Comparison of ENCODE assay signal across 19 cellular contexts in the genomic region with DNA sequence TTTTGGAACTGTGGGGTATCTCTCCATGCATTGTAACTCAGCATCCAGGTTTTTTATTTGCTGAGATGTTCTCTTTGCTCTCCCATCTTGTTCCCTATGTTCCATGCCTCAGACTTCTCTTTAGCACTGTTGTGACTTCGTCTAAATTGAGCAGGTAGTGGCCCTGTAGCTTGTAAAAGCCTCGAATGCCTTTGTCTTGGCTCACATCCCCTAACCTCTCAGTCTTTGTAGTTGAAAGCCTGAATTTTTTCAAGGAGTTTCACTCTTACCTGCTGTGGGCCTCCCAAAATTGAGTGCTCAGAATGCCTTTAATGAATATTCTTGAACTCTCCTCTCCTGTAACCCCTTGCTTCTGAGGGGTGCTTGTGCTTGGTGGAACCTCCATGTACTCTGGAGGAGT.
DNase-seq lines count a peak whose midpoint lies in the region; ATAC-seq, FAIRE-seq and TF ChIP-seq lines count a peak whose summit lies in the region.
"Had no signal": no experiment of that assay in that cellular context is flagged by ENCODE, and none has a peak within 500 bp of the region (broad histone marks: within the 10 kb centered on the region; RNA-seq: fewer than 3 reads in every experiment).

No MANE protein-coding gene starts in this region.

- no peaks in the 10 kb centered on the region for H3K4me1 ChIP-seq in H1 (replicated peaks in 1 of 4; ENCODE audit: control insufficient read depth in 3 of 4, insufficient read depth in 4 of 4, low read length in 3 of 4)
- no peaks in the 10 kb centered on the region for H3K4me1 ChIP-seq in osteoblast (ENCODE audit: insufficient read depth, low read length)
- H3K4me1 ChIP-seq: BLaER1, HAP-1 had no signal

- no peak for DNase-seq in H54 (ENCODE audit: insufficient read length, low spot score)
- no peak for DNase-seq in H1 (ENCODE audit: low read depth in 1 of 2, low spot score in 2 of 2)
- DNase-seq in islet precursor cell: peak; percentile 55
- peak; percentile 19 for DNase-seq in osteoblast (ENCODE audit: insufficient read length, low spot score, missing footprints)
- no peak for DNase-seq in HEK293T (ENCODE audit: extremely low spot score)
- no peak for DNase-seq in NCI-H446 treated with DMSO at 0.1 percent for 48 hours (lab: John Stamatoyannopoulos, UW)
- DNase-seq: 8988T; CD4-positive, alpha-beta memory T cell; DMS153; DMS79; GDM1; GOT3 had no signal

- peak; percentile 20 for FAIRE-seq in H54 (lab: Jason Lieb, UNC)
- no peak for FAIRE-seq in H1 (lab: Jason Lieb, UNC)
- FAIRE-seq: GM12892, GM18507, HepG2, HTR-8/SVneo had no signal

- H2BK12ac ChIP-seq in H1 (ENCODE audit: low read depth, low read length): no peak overlapping the region

- H3K79me2 ChIP-seq in H1 (ENCODE audit: control insufficient read depth in 1 of 2, insufficient read depth in 2 of 2, low read length in 2 of 2) (no peaks in the 10 kb centered on the region), osteoblast (ENCODE audit: insufficient read depth, low read length) (no peaks in the 10 kb centered on the region)

- no peak for TF ChIP-seq RAD21 in H1 (IDR thresholded peaks at IDR 0.05 in 1 of 2, conservative IDR thresholded peaks at IDR 0.05 in 1 of 2; ENCODE audit: low read depth in 2 of 2, low read length in 2 of 2)

- H4K5ac ChIP-seq in H1 (ENCODE audit: insufficient read length, low read depth, low read length): no peak overlapping the region

- H4K20me1 ChIP-seq in H1 (replicated peaks in 1 of 2; ENCODE audit: control insufficient read depth in 1 of 2, insufficient read depth in 2 of 2, low read length in 2 of 2) (no peaks in the 10 kb centered on the region), osteoblast (ENCODE audit: insufficient read depth, low read length) (no peaks in the 10 kb centered on the region)
- H4K20me1 ChIP-seq: BLaER1 had no signal

- H2BK20ac ChIP-seq in H1 (ENCODE audit: low read length): no peak overlapping the region

- H3K9ac ChIP-seq in H1 (replicated peaks in 1 of 4; ENCODE audit: extremely low read depth in 1 of 4, low read depth in 3 of 4, low read length in 3 of 4): no peak overlapping the region
- H3K9ac ChIP-seq: BLaER1 had no signal

- H4K8ac ChIP-seq in H1 (ENCODE audit: extremely low read depth, insufficient read depth, low read length): no peak overlapping the region

- H2AK5ac ChIP-seq in H1 (ENCODE audit: low read depth, low read length): no peak overlapping the region

- TF ChIP-seq EP300 in H1 (IDR thresholded peaks at IDR 0.05; ENCODE audit: borderline replicate concordance in 1 of 2, low read depth in 2 of 2, low read length in 2 of 2): no peak

- H2AFZ ChIP-seq in H1 (ENCODE audit: low read length): peak overlapping the region; percentile 82; the same call in 1 of the 2 replicates
- H2AFZ ChIP-seq in osteoblast (ENCODE audit: low read length): no peak overlapping the region

- H3K36me3 ChIP-seq in H1 (ENCODE audit: control insufficient read depth in 2 of 4, insufficient read depth in 4 of 4, low read length in 3 of 4) (no peaks in the 10 kb centered on the region), osteoblast (ENCODE audit: insufficient read depth, low read length) (no peaks in the 10 kb centered on the region)
- H3K36me3 ChIP-seq: BLaER1, HAP-1 had no signal

- H2BK15ac ChIP-seq in H1 (ENCODE audit: low read length): no peak overlapping the region

- H3K27me3 ChIP-seq in H1 (replicated peaks in 1 of 4; ENCODE audit: control insufficient read depth in 3 of 4, extremely low read depth in 1 of 4, insufficient read depth in 3 of 4, low read length in 3 of 4) (no peaks in the 10 kb centered on the region), osteoblast (ENCODE audit: insufficient read depth, low read length) (no peaks in the 10 kb centered on the region)
- H3K27me3 ChIP-seq: BLaER1 had no signal

- ATAC-seq in HG03280 (IDR thresholded peaks at IDR 0.05; ENCODE audit: unreplicated experiment): no peak
- ATAC-seq: HepG2 had no signal

- H3K79me1 ChIP-seq in H1 (ENCODE audit: low read depth, low read length): no peaks in the 10 kb centered on the region

- WGBS in H1 (ENCODE audit: extremely low coverage in 1 of 2, insufficient coverage in 1 of 2, insufficient read length in 1 of 2, insufficient replicate concordance in 2 of 2, low coverage in 1 of 2, low lambda C conversion rate in 2 of 2, missing lambda C conversion rate in 1 of 2), 2 experiments: 70% methylated on average over 2 of the region's 2 CpGs; no CpG with 5 or more reads in 1 of the 2 experiments

- no peak overlapping the region for H3K18ac ChIP-seq in H1 (ENCODE audit: extremely low read depth, low read length)

- H3K23me2 ChIP-seq in H1 (ENCODE audit: low read depth, low read length): no peaks in the 10 kb centered on the region

- H3K9me3 ChIP-seq in H1 (ENCODE audit: insufficient read depth in 2 of 2, low read depth in 1 of 2, low read length in 1 of 2): no peaks in the 10 kb centered on the region
- no peaks in the 10 kb centered on the region for H3K9me3 ChIP-seq in osteoblast (ENCODE audit: low read depth, low read length)
- H3K9me3 ChIP-seq: BLaER1, HAP-1 had no signal

- CTCF ChIA-PET in H1 (lab: Charles Lee; ENCODE audit: partially characterized antibody) (no interaction called here), HEK293T (lab: Yijun Ruan, JAX) (no interaction called here)

- POLR2A ChIA-PET in H1 (lab: Charles Lee; ENCODE audit: partially characterized antibody) (no interaction called here), HEK293T (lab: Yijun Ruan, JAX) (no interaction called here)

- H3K4me2 ChIP-seq in H1 (ENCODE audit: insufficient read depth in 1 of 2, low read depth in 2 of 2, low read length in 2 of 2) (no peak overlapping the region), osteoblast (ENCODE audit: insufficient read depth, low read length) (no peak overlapping the region)
- H3K4me2 ChIP-seq: BLaER1 had no signal

- H3K4ac ChIP-seq in H1 (replicated peaks; ENCODE audit: insufficient read length, low read depth, low read length): no peak overlapping the region

- no peak overlapping the region for H2BK5ac ChIP-seq in H1 (ENCODE audit: low read depth, low read length)

- TF ChIP-seq POLR2A in H54 (IDR thresholded peaks at IDR 0.05; ENCODE audit: low read depth, low read length) (no peak), H1 (IDR thresholded peaks at IDR 0.05; ENCODE audit: control extremely low read depth in 1 of 2, low read depth in 2 of 2, low read length in 2 of 2) (no peak)

- H3K4me3 ChIP-seq in H1 (ENCODE audit: extremely low read depth in 1 of 4, insufficient read depth in 2 of 4, low read depth in 3 of 4, low read length in 4 of 4) (no peak overlapping the region), osteoblast (ENCODE audit: insufficient read depth, low read length) (no peak overlapping the region)
- H3K4me3 ChIP-seq: BLaER1, HAP-1 had no signal

- TF ChIP-seq CTCF in H1 (IDR thresholded peaks at IDR 0.05; ENCODE audit: control extremely low read depth in 1 of 3, insufficient read depth in 1 of 3, low read depth in 1 of 3, low read length in 3 of 3) (no peak), osteoblast (IDR thresholded peaks at IDR 0.05; ENCODE audit: extremely low read depth, low read depth, low read length) (no peak)

- H2BK120ac ChIP-seq in H1 (replicated peaks; ENCODE audit: low read depth, low read length): no peak overlapping the region

- H3K14ac ChIP-seq in H1 (ENCODE audit: insufficient read length): no peak overlapping the region

- no peak overlapping the region for H4K91ac ChIP-seq in H1 (replicated peaks; ENCODE audit: insufficient read length, low read length)

- H3K56ac ChIP-seq in H1 (replicated peaks; ENCODE audit: insufficient read length, low read depth, low read length): no peak overlapping the region

- H3K27ac ChIP-seq in H1 (ENCODE audit: low read depth, low read length) (no peak overlapping the region), osteoblast (ENCODE audit: low read depth, low read length) (no peak overlapping the region)
- H3K27ac ChIP-seq: BLaER1 had no signal

- no peak overlapping the region for H3K23ac ChIP-seq in H1 (ENCODE audit: insufficient read length)

TF ChIP-seq in H1, 55 proteins besides CTCF, POLR2A, EP300 and RAD21 (continues in another document):
- TF ChIP-seq TAF7 (optimal IDR thresholded peaks at IDR 0.05; ENCODE audit: borderline replicate concordance, low read depth, low read length): no peak
- TF ChIP-seq SIN3A (conservative IDR thresholded peaks at IDR 0.05 in 1 of 2, IDR thresholded peaks at IDR 0.05 in 1 of 2; ENCODE audit: low read depth in 1 of 2, low read length in 2 of 2): no peak
- TF ChIP-seq ASH2L (IDR thresholded peaks at IDR 0.05; ENCODE audit: low read length): no peak
- TF ChIP-seq, protein P1, sequence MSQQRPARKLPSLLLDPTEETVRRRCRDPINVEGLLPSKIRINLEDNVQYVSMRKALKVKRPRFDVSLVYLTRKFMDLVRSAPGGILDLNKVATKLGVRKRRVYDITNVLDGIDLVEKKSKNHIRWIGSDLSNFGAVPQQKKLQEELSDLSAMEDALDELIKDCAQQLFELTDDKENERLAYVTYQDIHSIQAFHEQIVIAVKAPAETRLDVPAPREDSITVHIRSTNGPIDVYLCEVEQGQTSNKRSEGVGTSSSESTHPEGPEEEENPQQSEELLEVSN (IDR thresholded peaks at IDR 0.05): no peak
- TF ChIP-seq POU5F1 (IDR thresholded peaks at IDR 0.05; ENCODE audit: low read depth, low read length): no peak
- TF ChIP-seq CEBPB (IDR thresholded peaks at IDR 0.05; ENCODE audit: low read depth, low read length): no peak
- no peak for TF ChIP-seq RXRA (IDR thresholded peaks at IDR 0.05; ENCODE audit: insufficient read depth, low read depth, low read length)
- TF ChIP-seq RFX5 (IDR thresholded peaks at IDR 0.05; ENCODE audit: borderline replicate concordance, low read depth, low read length): no peak

TF ChIP-seq in HEK293T, 16 proteins besides CTCF, POLR2A, EP300 and RAD21 (continues in another document):
- TF ChIP-seq FOXM1 (IDR thresholded peaks at IDR 0.05; ENCODE audit: borderline replicate concordance) (no peak), TARDBP (IDR thresholded peaks at IDR 0.05) (no peak), HDGF (IDR thresholded peaks at IDR 0.05; ENCODE audit: borderline replicate concordance) (no peak), ARNT (IDR thresholded peaks at IDR 0.05) (no peak), FOXA1 (IDR thresholded peaks at IDR 0.05) (no peak), ELF4 (IDR thresholded peaks at IDR 0.05) (no peak), ZNF384 (IDR thresholded peaks at IDR 0.05) (no peak), LEF1 (IDR thresholded peaks at IDR 0.05; ENCODE audit: borderline replicate concordance) (no peak), NFRKB (IDR thresholded peaks at IDR 0.05) (no peak), FOXK2 (IDR thresholded peaks at IDR 0.05) (no peak)
- TF ChIP-seq, protein P2, sequence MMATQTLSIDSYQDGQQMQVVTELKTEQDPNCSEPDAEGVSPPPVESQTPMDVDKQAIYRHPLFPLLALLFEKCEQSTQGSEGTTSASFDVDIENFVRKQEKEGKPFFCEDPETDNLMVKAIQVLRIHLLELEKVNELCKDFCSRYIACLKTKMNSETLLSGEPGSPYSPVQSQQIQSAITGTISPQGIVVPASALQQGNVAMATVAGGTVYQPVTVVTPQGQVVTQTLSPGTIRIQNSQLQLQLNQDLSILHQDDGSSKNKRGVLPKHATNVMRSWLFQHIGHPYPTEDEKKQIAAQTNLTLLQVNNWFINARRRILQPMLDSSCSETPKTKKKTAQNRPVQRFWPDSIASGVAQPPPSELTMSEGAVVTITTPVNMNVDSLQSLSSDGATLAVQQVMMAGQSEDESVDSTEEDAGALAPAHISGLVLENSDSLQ (IDR thresholded peaks at IDR 0.05): no peak

Comparison
In these comparisons a context has a peak if more than half of its experiments do, and no peak if none do; other contexts are left out.
1. DNase-seq: peak in islet precursor cell (single experiment) and osteoblast (single experiment); none in H54 (single experiment), H1 (0 of 2), HEK293T (single experiment) and NCI-H446 treated with DMSO at 0.1 percent for 48 hours (single experiment).